16 cellular contexts compared by ENCODE assay signal in genomic region chr4:18025263-18025662, GRCh38.
"Had no signal": no experiment of that assay in that cellular context is flagged by ENCODE, and none has a peak within 500 bp of the region (broad histone marks: within the 10 kb centered on the region; RNA-seq: fewer than 3 reads in every experiment).

No MANE protein-coding gene starts in this region.

- DNase-seq: activated CD4-positive, alpha-beta memory T cell treated with anti-CD3 and anti-CD28 coated beads, Interleukin-2, amount 10 ng/mL, durations not matched to agents 7 days and 5 days; activated CD4-positive, alpha-beta T cell treated with anti-CD3 and anti-CD28 coated beads for 48 hours; activated CD4-positive, CD25-positive, alpha-beta regulatory T cell; activated naive CD4-positive, alpha-beta T cell treated with anti-CD3 and anti-CD28 coated beads for 36 hours; activated T-cell treated with anti-CD3 and anti-CD28 coated beads, Interleukin-2, amount 50 U/mL, for 24 hours; body of pancreas; caudate nucleus; dorsolateral prefrontal cortex; islet precursor cell; lower lobe of right lung; natural killer cell; ovary; sigmoid colon; stimulated activated CD4-positive, alpha-beta T cell treated with anti-CD3 and anti-CD28 coated beads, Interleukin-4, amount 100 ng/mL, for 24 hours; upper lobe of right lung had no signal

- ATAC-seq: body of pancreas; lower lobe of right lung; natural killer cell; stimulated activated effector memory CD8-positive, alpha-beta T cell treated with anti-CD3 and anti-CD28 coated beads, Interleukin-12 subunit alpha, Interleukin-12 subunit beta, amount 100 ng/mL, for 72 hours; upper lobe of right lung had no signal
